Comparison of ENCODE assay signal across 8 cellular contexts in genomic region chr2:101205521-101205998, GRCh38. TPM values are rescaled to one million over a fixed set of nuclear protein-coding genes. Genes with fewer than 3 reads are reported as not detected.
DNase-seq lines count a peak whose midpoint lies in the region; ATAC-seq and TF ChIP-seq lines count a peak whose summit lies in the region.

No MANE protein-coding gene starts in this region.

- TF ChIP-seq CTCF in dorsolateral prefrontal cortex (IDR thresholded peaks at IDR 0.05 in 54 of 56, conservative IDR thresholded peaks at IDR 0.05 in 2 of 56; ENCODE audit: low read depth in 1 of 56, partially characterized antibody in 56 of 56) (peak; percentile 26 to 81 (median 60)), lung (IDR thresholded peaks at IDR 0.05; ENCODE audit: control extremely low read depth, extremely low read depth) (peak; percentile 28)

- H3K36me3 ChIP-seq in lung (ENCODE audit: control insufficient read depth in 2 of 2, insufficient read depth in 2 of 2, low read length in 2 of 2): no peaks in the 10 kb centered on the region

- H3K4me1 ChIP-seq in lung (ENCODE audit: control insufficient read depth in 2 of 2, insufficient read depth in 2 of 2, low read length in 2 of 2): no peaks in the 10 kb centered on the region

- intact Hi-C loops in dorsolateral prefrontal cortex (cut with DNase I): loop anchor here (1.0 to 5.0 kb wide), 3 partner anchors 193 to 588 kb away; no protein-coding TSS in a partner anchor

- 39 to 46% methylated on average over 10 of the region's 10 CpGs for WGBS in lung, 2 donors

- peak; percentile 78 for DNase-seq in CD1c-positive myeloid dendritic cell (ENCODE audit: extremely low spot score)
- peak; percentile 77 for DNase-seq in HEK293T (ENCODE audit: extremely low spot score)
- peak; percentile 43 for DNase-seq in NCI-H510A treated with DMSO at 0.1 percent for 48 hours (lab: John Stamatoyannopoulos, UW)
- peak; percentile 30 to 38 for DNase-seq in activated CD4-positive, alpha-beta T cell treated with anti-CD3 and anti-CD28 coated beads for 4 hours
- peak in 8 of 10 donors; percentile 39 to 67 (median 50) for DNase-seq in dorsolateral prefrontal cortex
- peak; percentile 60 for DNase-seq in lung (ENCODE audit: low spot score)
- DNase-seq in stimulated activated CD8-positive, alpha-beta memory T cell treated with anti-CD3 and anti-CD28 coated beads, Interleukin-4, amount 100 ng/mL, for 48 hours: peak; percentile 40

- H3K27ac ChIP-seq in dorsolateral prefrontal cortex (peak overlapping the region in 4 of 59 donors; percentile 2 to 44 (median 32)), lung (ENCODE audit: low read depth in 1 of 2, low read length in 1 of 2) (no peak overlapping the region)

- no peaks in the 10 kb centered on the region for H3K9me3 ChIP-seq in lung (ENCODE audit: control insufficient read depth in 2 of 2, insufficient read depth in 1 of 2, low read length in 1 of 2)

- POLR2A ChIA-PET in HEK293T (lab: Yijun Ruan, JAX): interaction anchor here (0.7 to 1.2 kb wide), 5 partner anchors 20 to 204 kb away, joined by 3 to 7 read pairs (median 3); partner anchors contain the start of genes RPL31 and TBC1D8

- peak overlapping the region in 54 of 59 donors; percentile 1 to 59 (median 39) for H3K4me3 ChIP-seq in dorsolateral prefrontal cortex
- H3K4me3 ChIP-seq in lung: no peak overlapping the region

- CTCF ChIA-PET in HEK293T (lab: Yijun Ruan, JAX): interaction anchor here (0.6 to 3.5 kb wide), 19 partner anchors 8 to 651 kb away, joined by 3 to 21 read pairs (median 4); no protein-coding TSS in a partner anchor

- H3K27me3 ChIP-seq in dorsolateral prefrontal cortex (no peaks in the 10 kb centered on the region), lung (ENCODE audit: control insufficient read depth, insufficient read depth) (no peaks in the 10 kb centered on the region)

- peak; percentile 93 for ATAC-seq in lung (ENCODE audit: insufficient read depth, low FRiP score)
- no peak for ATAC-seq in GM21717 (IDR thresholded peaks at IDR 0.05; ENCODE audit: unreplicated experiment)

TF ChIP-seq in HEK293T, 16 proteins besides CTCF, POLR2A, EP300 and RAD21:
- TF ChIP-seq SP1 (IDR thresholded peaks at IDR 0.05): no peak
- no peak for TF ChIP-seq L3MBTL2 (conservative IDR thresholded peaks at IDR 0.05)
- TF ChIP-seq FOXM1 (IDR thresholded peaks at IDR 0.05; ENCODE audit: borderline replicate concordance): no peak
- no peak for TF ChIP-seq FOXA1 (IDR thresholded peaks at IDR 0.05)
- TF ChIP-seq ZNF384 (IDR thresholded peaks at IDR 0.05): no peak
- no peak for TF ChIP-seq NFRKB (IDR thresholded peaks at IDR 0.05)
- TF ChIP-seq ARNT (IDR thresholded peaks at IDR 0.05): no peak
TF ChIP-seq in HEK293T: peak in this region for 0.

RNA-seq across cellular contexts. Expression of gene CNOT11, which starts 47.1 kb away (rescaled TPM):
- 10 to 100 TPM; 17.6 to 47.8 (median 29.3) TPM for total RNA-seq in dorsolateral prefrontal cortex
- 10 to 100 TPM; 23.7 to 32.5 TPM for total RNA-seq in lung
- polyA plus RNA-seq in lung: 10 to 100 TPM; 16.4 to 23.7 TPM

RNA-seq across cellular contexts. Expression of gene TBC1D8, which starts 54.4 kb away (rescaled TPM):
- total RNA-seq in dorsolateral prefrontal cortex (10 to 100 TPM; 10.5 to 33.3 (median 21.0) TPM), lung (10 to 100 TPM; 35.4 to 40.7 TPM)
- polyA plus RNA-seq in lung: 10 to 100 TPM; 15.8 to 24.1 TPM
